ENCODE assay signal across 27 cellular contexts in the genomic region with DNA sequence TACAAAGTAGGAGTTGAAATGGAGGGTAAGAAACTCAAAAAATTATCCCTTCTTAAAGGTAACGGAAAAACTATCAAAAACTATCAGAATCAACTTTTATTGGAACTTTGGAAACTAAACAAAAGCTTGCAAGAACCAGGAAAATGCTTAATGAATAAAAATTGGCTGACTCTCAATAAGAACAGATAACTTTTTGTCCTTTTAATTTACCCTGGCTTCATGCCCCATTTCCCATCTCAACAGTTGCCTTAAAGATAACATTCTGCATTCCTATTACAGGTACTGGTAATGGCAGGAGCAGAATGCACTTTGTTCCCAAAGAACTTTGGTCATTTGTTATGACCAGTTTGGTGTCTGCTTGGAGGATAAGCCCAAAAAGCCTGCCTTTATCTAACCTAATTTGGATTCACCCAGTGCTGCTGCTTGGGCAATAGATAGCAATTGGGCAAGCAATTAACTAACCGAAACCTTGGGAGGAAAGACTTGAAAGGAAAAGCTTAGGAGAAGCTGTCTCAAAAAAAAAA. TPM values are rescaled to one million over a fixed set of nuclear protein-coding genes. Genes with fewer than 3 reads are reported as not detected.
"Had no signal": no experiment of that assay in that cellular context is flagged by ENCODE, and none has a peak within 500 bp of the region (broad histone marks: within the 10 kb centered on the region; RNA-seq: fewer than 3 reads in every experiment).

No MANE protein-coding gene starts in this region.

- H3K27me3 ChIP-seq: dorsolateral prefrontal cortex, esophagus squamous epithelium, gastrocnemius medialis, heart right ventricle had no signal

- H3K4me1 ChIP-seq: gastrocnemius medialis had no signal

- H3K4me3 ChIP-seq: coronary artery, dorsolateral prefrontal cortex, esophagus squamous epithelium, gastrocnemius medialis, heart right ventricle, left ventricle myocardium inferior, lower lobe of right lung, mucosa of descending colon had no signal

- FAIRE-seq: colon, islet of Langerhans, keratinocyte had no signal

- DNase-seq: dermis blood vessel endothelial cell; dorsolateral prefrontal cortex; effector CD4-positive, alpha-beta T cell; effector memory CD4-positive, alpha-beta T cell; erythroblast; esophagus squamous epithelium; foreskin fibroblast; foreskin melanocyte; gastrocnemius medialis; glutamatergic neuron; head of caudate nucleus; heart right ventricle; hippocampal formation; left cardiac atrium; left ventricle myocardium inferior; lower lobe of right lung; mesenchymal stem cell; mucosa of descending colon; naive B cell had no signal

- H3K27ac ChIP-seq: coronary artery, dorsolateral prefrontal cortex, epithelial cell of prostate, esophagus squamous epithelium, gastrocnemius medialis, heart right ventricle, left ventricle myocardium inferior, lower lobe of right lung had no signal

- ATAC-seq: esophagus mucosa, gastrocnemius medialis, heart right ventricle, left cardiac atrium, lower lobe of right lung, mucosa of descending colon had no signal

- H3K9me3 ChIP-seq: esophagus squamous epithelium, gastrocnemius medialis, left ventricle myocardium inferior, lower lobe of right lung, mucosa of descending colon had no signal

- H3K36me3 ChIP-seq: esophagus squamous epithelium, gastrocnemius medialis, heart right ventricle, left ventricle myocardium inferior, lower lobe of right lung had no signal

RNA-seq across cellular contexts. Expression of gene CH25H, which starts 17.8 kb away (rescaled TPM):
- total RNA-seq: glomerular endothelial cell, mesothelial cell of epicardium had no signal
